ENCODE assay signal across 1 cellular context in the genomic region with DNA sequence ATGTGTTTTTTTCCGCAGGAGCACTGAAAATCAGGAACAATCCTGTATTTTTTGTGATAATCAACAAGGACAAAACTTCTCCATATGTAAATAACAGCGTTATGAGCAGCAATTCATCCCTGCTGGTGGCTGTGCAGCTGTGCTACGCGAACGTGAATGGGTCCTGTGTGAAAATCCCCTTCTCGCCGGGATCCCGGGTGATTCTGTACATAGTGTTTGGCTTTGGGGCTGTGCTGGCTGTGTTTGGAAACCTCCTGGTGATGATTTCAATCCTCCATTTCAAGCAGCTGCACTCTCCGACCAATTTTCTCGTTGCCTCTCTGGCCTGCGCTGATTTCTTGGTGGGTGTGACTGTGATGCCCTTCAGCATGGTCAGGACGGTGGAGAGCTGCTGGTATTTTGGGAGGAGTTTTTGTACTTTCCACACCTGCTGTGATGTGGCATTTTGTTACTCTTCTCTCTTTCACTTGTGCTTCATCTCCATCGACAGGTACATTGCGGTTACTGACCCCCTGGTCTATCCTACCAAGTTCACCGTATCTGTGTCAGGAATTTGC.
TF ChIP-seq lines count a peak whose summit lies in the region.

A gene with protein sequence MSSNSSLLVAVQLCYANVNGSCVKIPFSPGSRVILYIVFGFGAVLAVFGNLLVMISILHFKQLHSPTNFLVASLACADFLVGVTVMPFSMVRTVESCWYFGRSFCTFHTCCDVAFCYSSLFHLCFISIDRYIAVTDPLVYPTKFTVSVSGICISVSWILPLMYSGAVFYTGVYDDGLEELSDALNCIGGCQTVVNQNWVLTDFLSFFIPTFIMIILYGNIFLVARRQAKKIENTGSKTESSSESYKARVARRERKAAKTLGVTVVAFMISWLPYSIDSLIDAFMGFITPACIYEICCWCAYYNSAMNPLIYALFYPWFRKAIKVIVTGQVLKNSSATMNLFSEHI (plus strand): TSS at position 102 of the 557 bp plus-strand sequence. CDS start 0 bp downstream, at position 102.

TF ChIP-seq in H1, 55 proteins besides CTCF, POLR2A, EP300 and RAD21:
- TF ChIP-seq SAP30 (IDR thresholded peaks at IDR 0.05; ENCODE audit: insufficient read depth, insufficient replicate concordance, low read length), result no peak
- TF ChIP-seq TAF1 (IDR thresholded peaks at IDR 0.05; ENCODE audit: low read depth, low read length), result no peak
- no peak for TF ChIP-seq TAF7 (optimal IDR thresholded peaks at IDR 0.05; ENCODE audit: borderline replicate concordance, low read depth, low read length)
- no peak for TF ChIP-seq YY1 (IDR thresholded peaks at IDR 0.05; ENCODE audit: low read depth, low read length)
- TF ChIP-seq SP1 (IDR thresholded peaks at IDR 0.05; ENCODE audit: low read depth, low read length), result no peak
- TF ChIP-seq RFX5 (IDR thresholded peaks at IDR 0.05; ENCODE audit: borderline replicate concordance, low read depth, low read length), result no peak
- TF ChIP-seq, protein P1, sequence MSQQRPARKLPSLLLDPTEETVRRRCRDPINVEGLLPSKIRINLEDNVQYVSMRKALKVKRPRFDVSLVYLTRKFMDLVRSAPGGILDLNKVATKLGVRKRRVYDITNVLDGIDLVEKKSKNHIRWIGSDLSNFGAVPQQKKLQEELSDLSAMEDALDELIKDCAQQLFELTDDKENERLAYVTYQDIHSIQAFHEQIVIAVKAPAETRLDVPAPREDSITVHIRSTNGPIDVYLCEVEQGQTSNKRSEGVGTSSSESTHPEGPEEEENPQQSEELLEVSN (IDR thresholded peaks at IDR 0.05), result no peak
- TF ChIP-seq, protein P2, sequence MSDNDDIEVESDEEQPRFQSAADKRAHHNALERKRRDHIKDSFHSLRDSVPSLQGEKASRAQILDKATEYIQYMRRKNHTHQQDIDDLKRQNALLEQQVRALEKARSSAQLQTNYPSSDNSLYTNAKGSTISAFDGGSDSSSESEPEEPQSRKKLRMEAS (IDR thresholded peaks at IDR 0.05), result no peak
